Comparison of ENCODE assay signal across 1 cellular context in the genomic region with DNA sequence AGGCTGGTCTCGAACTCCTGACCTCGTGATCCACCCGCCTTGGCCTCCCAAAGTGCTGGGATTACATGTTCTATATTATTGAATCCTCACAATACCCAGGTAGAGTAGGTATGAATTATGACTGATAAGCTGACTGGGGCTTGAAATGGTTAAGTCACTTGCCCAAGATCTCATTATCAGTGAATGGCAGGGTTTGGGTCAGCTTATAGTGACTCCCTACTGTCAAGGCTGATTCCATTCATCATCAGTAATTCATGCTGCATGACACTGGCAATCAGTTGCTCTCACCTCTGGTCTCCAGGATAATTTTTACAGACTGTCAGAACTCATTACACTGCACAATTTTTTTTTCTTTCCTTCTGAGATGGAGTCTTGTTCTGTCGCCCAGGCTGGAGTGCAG.
TF ChIP-seq lines count a peak whose summit lies in the region.

No MANE protein-coding gene starts in this region.

TF ChIP-seq in K562, 482 proteins besides CTCF, POLR2A, EP300 and RAD21 (continued from another document and continues in another):
- TF ChIP-seq DPF2 (IDR thresholded peaks at IDR 0.05), result peak; percentile 95
- TF ChIP-seq, protein P1, sequence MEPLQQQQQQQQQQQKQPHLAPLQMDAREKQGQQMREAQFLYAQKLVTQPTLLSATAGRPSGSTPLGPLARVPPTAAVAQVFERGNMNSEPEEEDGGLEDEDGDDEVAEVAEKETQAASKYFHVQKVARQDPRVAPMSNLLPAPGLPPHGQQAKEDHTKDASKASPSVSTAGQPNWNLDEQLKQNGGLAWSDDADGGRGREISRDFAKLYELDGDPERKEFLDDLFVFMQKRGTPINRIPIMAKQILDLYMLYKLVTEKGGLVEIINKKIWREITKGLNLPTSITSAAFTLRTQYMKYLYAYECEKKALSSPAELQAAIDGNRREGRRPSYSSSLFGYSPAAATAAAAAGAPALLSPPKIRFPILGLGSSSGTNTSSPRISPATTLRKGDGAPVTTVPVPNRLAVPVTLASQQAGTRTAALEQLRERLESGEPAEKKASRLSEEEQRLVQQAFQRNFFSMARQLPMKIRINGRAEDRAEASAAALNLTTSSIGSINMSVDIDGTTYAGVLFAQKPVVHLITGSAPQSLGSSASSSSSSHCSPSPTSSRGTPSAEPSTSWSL (CRISPR knock-in tag; IDR thresholded peaks at IDR 0.05; ENCODE audit: borderline replicate concordance), result no peak
- TF ChIP-seq HMG20A (CRISPR knock-in tag; conservative IDR thresholded peaks at IDR 0.05), result no peak
- TF ChIP-seq ZNF780A (CRISPR knock-in tag; IDR thresholded peaks at IDR 0.05), result no peak
- TF ChIP-seq CAMTA2 (CRISPR knock-in tag; conservative IDR thresholded peaks at IDR 0.05), result no peak
- no peak for TF ChIP-seq HDAC8 (tag; IDR thresholded peaks at IDR 0.05)
- no peak for TF ChIP-seq SPI1 (IDR thresholded peaks at IDR 0.05; ENCODE audit: borderline replicate concordance, low read depth, low read length)
- TF ChIP-seq CC2D1A (IDR thresholded peaks at IDR 0.05), result peak; percentile 41; the same call in 1 of the 2 replicates
- TF ChIP-seq NFATC3 (IDR thresholded peaks at IDR 0.05), result no peak
- TF ChIP-seq, protein P2, sequence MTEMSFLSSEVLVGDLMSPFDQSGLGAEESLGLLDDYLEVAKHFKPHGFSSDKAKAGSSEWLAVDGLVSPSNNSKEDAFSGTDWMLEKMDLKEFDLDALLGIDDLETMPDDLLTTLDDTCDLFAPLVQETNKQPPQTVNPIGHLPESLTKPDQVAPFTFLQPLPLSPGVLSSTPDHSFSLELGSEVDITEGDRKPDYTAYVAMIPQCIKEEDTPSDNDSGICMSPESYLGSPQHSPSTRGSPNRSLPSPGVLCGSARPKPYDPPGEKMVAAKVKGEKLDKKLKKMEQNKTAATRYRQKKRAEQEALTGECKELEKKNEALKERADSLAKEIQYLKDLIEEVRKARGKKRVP (CRISPR knock-in tag; IDR thresholded peaks at IDR 0.05), result no peak
- TF ChIP-seq, protein P3, sequence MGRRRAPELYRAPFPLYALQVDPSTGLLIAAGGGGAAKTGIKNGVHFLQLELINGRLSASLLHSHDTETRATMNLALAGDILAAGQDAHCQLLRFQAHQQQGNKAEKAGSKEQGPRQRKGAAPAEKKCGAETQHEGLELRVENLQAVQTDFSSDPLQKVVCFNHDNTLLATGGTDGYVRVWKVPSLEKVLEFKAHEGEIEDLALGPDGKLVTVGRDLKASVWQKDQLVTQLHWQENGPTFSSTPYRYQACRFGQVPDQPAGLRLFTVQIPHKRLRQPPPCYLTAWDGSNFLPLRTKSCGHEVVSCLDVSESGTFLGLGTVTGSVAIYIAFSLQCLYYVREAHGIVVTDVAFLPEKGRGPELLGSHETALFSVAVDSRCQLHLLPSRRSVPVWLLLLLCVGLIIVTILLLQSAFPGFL (CRISPR knock-in tag; IDR thresholded peaks at IDR 0.05), result no peak
- TF ChIP-seq ZNF143 (CRISPR knock-in tag; IDR thresholded peaks at IDR 0.05), result no peak
- peak; percentile 97 for TF ChIP-seq KDM1A (IDR thresholded peaks at IDR 0.05)
- 0 out of 2 replicates have a peak, but pooled peaks have one; percentile 45 for TF ChIP-seq MTA3 (IDR thresholded peaks at IDR 0.05; ENCODE audit: borderline replicate concordance)
- no peak for TF ChIP-seq RBM15 (IDR thresholded peaks at IDR 0.05; ENCODE audit: insufficient read depth, low read length)
- TF ChIP-seq HNRNPL (IDR thresholded peaks at IDR 0.05; ENCODE audit: low read depth, low read length), result no peak
- no peak for TF ChIP-seq PCBP1 (IDR thresholded peaks at IDR 0.05; ENCODE audit: low read depth, low read length, poor library complexity, severe bottlenecking)
- no peak for TF ChIP-seq CHD4 (IDR thresholded peaks at IDR 0.05; ENCODE audit: insufficient read depth, insufficient replicate concordance, low read depth, low read length, poor library complexity, severe bottlenecking)
- TF ChIP-seq, protein P4, sequence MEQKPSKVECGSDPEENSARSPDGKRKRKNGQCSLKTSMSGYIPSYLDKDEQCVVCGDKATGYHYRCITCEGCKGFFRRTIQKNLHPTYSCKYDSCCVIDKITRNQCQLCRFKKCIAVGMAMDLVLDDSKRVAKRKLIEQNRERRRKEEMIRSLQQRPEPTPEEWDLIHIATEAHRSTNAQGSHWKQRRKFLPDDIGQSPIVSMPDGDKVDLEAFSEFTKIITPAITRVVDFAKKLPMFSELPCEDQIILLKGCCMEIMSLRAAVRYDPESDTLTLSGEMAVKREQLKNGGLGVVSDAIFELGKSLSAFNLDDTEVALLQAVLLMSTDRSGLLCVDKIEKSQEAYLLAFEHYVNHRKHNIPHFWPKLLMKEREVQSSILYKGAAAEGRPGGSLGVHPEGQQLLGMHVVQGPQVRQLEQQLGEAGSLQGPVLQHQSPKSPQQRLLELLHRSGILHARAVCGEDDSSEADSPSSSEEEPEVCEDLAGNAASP (IDR thresholded peaks at IDR 0.05), result no peak
- no peak for TF ChIP-seq ZNF79 (CRISPR knock-in tag; IDR thresholded peaks at IDR 0.05; ENCODE audit: low read depth)
- no peak for TF ChIP-seq ZNF75A (CRISPR knock-in tag; IDR thresholded peaks at IDR 0.05)
- no peak for TF ChIP-seq HDAC6 (IDR thresholded peaks at IDR 0.05; ENCODE audit: low read depth, low read length)
- TF ChIP-seq MAFK (IDR thresholded peaks at IDR 0.05; ENCODE audit: low read length), result no peak
- TF ChIP-seq, protein P5, sequence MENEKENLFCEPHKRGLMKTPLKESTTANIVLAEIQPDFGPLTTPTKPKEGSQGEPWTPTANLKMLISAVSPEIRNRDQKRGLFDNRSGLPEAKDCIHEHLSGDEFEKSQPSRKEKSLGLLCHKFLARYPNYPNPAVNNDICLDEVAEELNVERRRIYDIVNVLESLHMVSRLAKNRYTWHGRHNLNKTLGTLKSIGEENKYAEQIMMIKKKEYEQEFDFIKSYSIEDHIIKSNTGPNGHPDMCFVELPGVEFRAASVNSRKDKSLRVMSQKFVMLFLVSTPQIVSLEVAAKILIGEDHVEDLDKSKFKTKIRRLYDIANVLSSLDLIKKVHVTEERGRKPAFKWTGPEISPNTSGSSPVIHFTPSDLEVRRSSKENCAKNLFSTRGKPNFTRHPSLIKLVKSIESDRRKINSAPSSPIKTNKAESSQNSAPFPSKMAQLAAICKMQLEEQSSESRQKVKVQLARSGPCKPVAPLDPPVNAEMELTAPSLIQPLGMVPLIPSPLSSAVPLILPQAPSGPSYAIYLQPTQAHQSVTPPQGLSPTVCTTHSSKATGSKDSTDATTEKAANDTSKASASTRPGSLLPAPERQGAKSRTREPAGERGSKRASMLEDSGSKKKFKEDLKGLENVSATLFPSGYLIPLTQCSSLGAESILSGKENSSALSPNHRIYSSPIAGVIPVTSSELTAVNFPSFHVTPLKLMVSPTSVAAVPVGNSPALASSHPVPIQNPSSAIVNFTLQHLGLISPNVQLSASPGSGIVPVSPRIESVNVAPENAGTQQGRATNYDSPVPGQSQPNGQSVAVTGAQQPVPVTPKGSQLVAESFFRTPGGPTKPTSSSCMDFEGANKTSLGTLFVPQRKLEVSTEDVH (IDR thresholded peaks at IDR 0.05; ENCODE audit: low read depth, partially characterized antibody), result no peak
- no peak for TF ChIP-seq ZNF140 (CRISPR knock-in tag; IDR thresholded peaks at IDR 0.05)
- TF ChIP-seq MBD2 (IDR thresholded peaks at IDR 0.05; ENCODE audit: borderline replicate concordance, low read depth), result no peak
- TF ChIP-seq HDAC2 (IDR thresholded peaks at IDR 0.05), result peak; percentile 84; the same call in 1 of the 2 replicates
- no peak for TF ChIP-seq ZKSCAN1 (IDR thresholded peaks at IDR 0.05; ENCODE audit: low read depth, low read length)
- TF ChIP-seq, protein P6, sequence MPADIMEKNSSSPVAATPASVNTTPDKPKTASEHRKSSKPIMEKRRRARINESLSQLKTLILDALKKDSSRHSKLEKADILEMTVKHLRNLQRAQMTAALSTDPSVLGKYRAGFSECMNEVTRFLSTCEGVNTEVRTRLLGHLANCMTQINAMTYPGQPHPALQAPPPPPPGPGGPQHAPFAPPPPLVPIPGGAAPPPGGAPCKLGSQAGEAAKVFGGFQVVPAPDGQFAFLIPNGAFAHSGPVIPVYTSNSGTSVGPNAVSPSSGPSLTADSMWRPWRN (IDR thresholded peaks at IDR 0.05; ENCODE audit: low read depth), result no peak
- peak; percentile 97 for TF ChIP-seq CBFA2T3 (IDR thresholded peaks at IDR 0.05)
- TF ChIP-seq ZNF217 (CRISPR knock-in tag; IDR thresholded peaks at IDR 0.05), result no peak
- peak; percentile 58; the same call in 1 of the 2 replicates for TF ChIP-seq LEF1 (IDR thresholded peaks at IDR 0.05)
- no peak for TF ChIP-seq HEY1 (CRISPR knock-in tag; IDR thresholded peaks at IDR 0.05; ENCODE audit: borderline replicate concordance)
- no peak for TF ChIP-seq PCBP2 (IDR thresholded peaks at IDR 0.05; ENCODE audit: low read depth, low read length, poor library complexity, severe bottlenecking)
- TF ChIP-seq, protein P7, sequence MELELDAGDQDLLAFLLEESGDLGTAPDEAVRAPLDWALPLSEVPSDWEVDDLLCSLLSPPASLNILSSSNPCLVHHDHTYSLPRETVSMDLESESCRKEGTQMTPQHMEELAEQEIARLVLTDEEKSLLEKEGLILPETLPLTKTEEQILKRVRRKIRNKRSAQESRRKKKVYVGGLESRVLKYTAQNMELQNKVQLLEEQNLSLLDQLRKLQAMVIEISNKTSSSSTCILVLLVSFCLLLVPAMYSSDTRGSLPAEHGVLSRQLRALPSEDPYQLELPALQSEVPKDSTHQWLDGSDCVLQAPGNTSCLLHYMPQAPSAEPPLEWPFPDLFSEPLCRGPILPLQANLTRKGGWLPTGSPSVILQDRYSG (tag; conservative IDR thresholded peaks at IDR 0.05; ENCODE audit: low read depth), result 0 out of 2 replicates have a peak, but pooled peaks have one; percentile 19
- no peak for TF ChIP-seq NR2F6 (CRISPR knock-in tag; IDR thresholded peaks at IDR 0.05)
- TF ChIP-seq, protein P8, sequence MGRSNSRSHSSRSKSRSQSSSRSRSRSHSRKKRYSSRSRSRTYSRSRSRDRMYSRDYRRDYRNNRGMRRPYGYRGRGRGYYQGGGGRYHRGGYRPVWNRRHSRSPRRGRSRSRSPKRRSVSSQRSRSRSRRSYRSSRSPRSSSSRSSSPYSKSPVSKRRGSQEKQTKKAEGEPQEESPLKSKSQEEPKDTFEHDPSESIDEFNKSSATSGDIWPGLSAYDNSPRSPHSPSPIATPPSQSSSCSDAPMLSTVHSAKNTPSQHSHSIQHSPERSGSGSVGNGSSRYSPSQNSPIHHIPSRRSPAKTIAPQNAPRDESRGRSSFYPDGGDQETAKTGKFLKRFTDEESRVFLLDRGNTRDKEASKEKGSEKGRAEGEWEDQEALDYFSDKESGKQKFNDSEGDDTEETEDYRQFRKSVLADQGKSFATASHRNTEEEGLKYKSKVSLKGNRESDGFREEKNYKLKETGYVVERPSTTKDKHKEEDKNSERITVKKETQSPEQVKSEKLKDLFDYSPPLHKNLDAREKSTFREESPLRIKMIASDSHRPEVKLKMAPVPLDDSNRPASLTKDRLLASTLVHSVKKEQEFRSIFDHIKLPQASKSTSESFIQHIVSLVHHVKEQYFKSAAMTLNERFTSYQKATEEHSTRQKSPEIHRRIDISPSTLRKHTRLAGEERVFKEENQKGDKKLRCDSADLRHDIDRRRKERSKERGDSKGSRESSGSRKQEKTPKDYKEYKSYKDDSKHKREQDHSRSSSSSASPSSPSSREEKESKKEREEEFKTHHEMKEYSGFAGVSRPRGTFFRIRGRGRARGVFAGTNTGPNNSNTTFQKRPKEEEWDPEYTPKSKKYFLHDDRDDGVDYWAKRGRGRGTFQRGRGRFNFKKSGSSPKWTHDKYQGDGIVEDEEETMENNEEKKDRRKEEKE (IDR thresholded peaks at IDR 0.05; ENCODE audit: borderline replicate concordance in 1 of 2, control insufficient read depth in 1 of 2, low read depth in 2 of 2, low read length in 1 of 2), result no peak
- no peak for TF ChIP-seq ZNF124 (CRISPR knock-in tag; IDR thresholded peaks at IDR 0.05)
- peak; percentile 93 for TF ChIP-seq TCF3 (CRISPR knock-in tag; IDR thresholded peaks at IDR 0.05)
- TF ChIP-seq CREBBP (IDR thresholded peaks at IDR 0.05; ENCODE audit: low read depth, low read length), result no peak
- no peak for TF ChIP-seq WHSC1 (IDR thresholded peaks at IDR 0.05; ENCODE audit: low read length)
- no peak for TF ChIP-seq RFX5 (IDR thresholded peaks at IDR 0.05; ENCODE audit: low read depth, low read length)
- no peak for TF ChIP-seq ZNF778 (CRISPR knock-in tag; IDR thresholded peaks at IDR 0.05)
- no peak for TF ChIP-seq EWSR1 (IDR thresholded peaks at IDR 0.05; ENCODE audit: borderline replicate concordance, low read depth, partially characterized antibody)
- TF ChIP-seq, protein P9, sequence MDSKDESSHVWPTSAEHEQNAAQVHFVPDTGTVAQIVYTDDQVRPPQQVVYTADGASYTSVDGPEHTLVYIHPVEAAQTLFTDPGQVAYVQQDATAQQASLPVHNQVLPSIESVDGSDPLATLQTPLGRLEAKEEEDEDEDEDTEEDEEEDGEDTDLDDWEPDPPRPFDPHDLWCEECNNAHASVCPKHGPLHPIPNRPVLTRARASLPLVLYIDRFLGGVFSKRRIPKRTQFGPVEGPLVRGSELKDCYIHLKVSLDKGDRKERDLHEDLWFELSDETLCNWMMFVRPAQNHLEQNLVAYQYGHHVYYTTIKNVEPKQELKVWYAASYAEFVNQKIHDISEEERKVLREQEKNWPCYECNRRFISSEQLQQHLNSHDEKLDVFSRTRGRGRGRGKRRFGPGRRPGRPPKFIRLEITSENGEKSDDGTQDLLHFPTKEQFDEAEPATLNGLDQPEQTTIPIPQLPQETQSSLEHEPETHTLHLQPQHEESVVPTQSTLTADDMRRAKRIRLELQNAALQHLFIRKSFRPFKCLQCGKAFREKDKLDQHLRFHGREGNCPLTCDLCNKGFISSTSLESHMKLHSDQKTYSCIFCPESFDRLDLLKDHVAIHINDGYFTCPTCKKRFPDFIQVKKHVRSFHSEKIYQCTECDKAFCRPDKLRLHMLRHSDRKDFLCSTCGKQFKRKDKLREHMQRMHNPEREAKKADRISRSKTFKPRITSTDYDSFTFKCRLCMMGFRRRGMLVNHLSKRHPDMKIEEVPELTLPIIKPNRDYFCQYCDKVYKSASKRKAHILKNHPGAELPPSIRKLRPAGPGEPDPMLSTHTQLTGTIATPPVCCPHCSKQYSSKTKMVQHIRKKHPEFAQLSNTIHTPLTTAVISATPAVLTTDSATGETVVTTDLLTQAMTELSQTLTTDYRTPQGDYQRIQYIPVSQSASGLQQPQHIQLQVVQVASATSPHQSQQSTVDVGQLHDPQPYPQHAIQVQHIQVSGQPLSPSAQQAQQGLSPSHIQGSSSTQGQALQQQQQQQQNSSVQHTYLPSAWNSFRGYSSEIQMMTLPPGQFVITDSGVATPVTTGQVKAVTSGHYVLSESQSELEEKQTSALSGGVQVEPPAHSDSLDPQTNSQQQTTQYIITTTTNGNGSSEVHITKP (IDR thresholded peaks at IDR 0.05; ENCODE audit: partially characterized antibody), result peak; percentile 70
- TF ChIP-seq, protein P10, sequence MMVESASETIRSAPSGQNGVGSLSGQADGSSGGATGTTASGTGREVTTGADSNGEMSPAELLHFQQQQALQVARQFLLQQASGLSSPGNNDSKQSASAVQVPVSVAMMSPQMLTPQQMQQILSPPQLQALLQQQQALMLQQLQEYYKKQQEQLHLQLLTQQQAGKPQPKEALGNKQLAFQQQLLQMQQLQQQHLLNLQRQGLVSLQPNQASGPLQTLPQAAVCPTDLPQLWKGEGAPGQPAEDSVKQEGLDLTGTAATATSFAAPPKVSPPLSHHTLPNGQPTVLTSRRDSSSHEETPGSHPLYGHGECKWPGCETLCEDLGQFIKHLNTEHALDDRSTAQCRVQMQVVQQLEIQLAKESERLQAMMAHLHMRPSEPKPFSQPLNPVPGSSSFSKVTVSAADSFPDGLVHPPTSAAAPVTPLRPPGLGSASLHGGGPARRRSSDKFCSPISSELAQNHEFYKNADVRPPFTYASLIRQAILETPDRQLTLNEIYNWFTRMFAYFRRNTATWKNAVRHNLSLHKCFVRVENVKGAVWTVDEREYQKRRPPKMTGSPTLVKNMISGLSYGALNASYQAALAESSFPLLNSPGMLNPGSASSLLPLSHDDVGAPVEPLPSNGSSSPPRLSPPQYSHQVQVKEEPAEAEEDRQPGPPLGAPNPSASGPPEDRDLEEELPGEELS (CRISPR knock-in tag; IDR thresholded peaks at IDR 0.05; ENCODE audit: borderline replicate concordance), result no peak
- no peak for TF ChIP-seq SMAD2 (IDR thresholded peaks at IDR 0.05; ENCODE audit: low read depth, low read length)
